In genomic region chr9:128034821-128035764, GRCh38 we compare ENCODE assay signal across 8 cellular contexts. TPM values are rescaled to one million over a fixed set of nuclear protein-coding genes. Genes with fewer than 3 reads are reported as not detected.
DNase-seq lines count a peak whose midpoint lies in the region; ATAC-seq, FAIRE-seq and TF ChIP-seq lines count a peak whose summit lies in the region.

No MANE protein-coding gene starts in this region.

- peaks cover 37% of the 10 kb centered on the region for H3K4me1 Mint-ChIP-seq in CD8-positive, alpha-beta T cell (ENCODE audit: low read depth)
- H3K4me1 Mint-ChIP-seq in T-helper 17 cell (peaks cover 13% of the 10 kb centered on the region), astrocyte (ENCODE audit: low read depth, unreplicated experiment) (no peaks in the 10 kb centered on the region)

- ATAC-seq in CD8-positive, alpha-beta T cell = peak; percentile 48
- peak; percentile 38 for ATAC-seq in GM21825 (IDR thresholded peaks at IDR 0.05; ENCODE audit: unreplicated experiment)
- ATAC-seq in T-helper 17 cell = peak; percentile 53
- ATAC-seq in left ventricle myocardium superior = peak; percentile 96
- ATAC-seq in GM19452 (IDR thresholded peaks at IDR 0.05; ENCODE audit: unreplicated experiment) = no peak

- H3K4me3 Mint-ChIP-seq in CD8-positive, alpha-beta T cell = no peak overlapping the region
- H3K4me3 Mint-ChIP-seq in T-helper 17 cell (peak overlapping the region; percentile 65), astrocyte (ENCODE audit: unreplicated experiment) (no peak overlapping the region)

- no peaks in the 10 kb centered on the region for H3K27me3 ChIP-seq in CD8-positive, alpha-beta T cell (ENCODE audit: insufficient read depth, low read length)
- H3K27me3 ChIP-seq in astrocyte (ENCODE audit: insufficient read depth, low read length) = no peaks in the 10 kb centered on the region

- no peak overlapping the region for H2AFZ ChIP-seq in astrocyte (ENCODE audit: low read depth, low read length)

- H3K9ac ChIP-seq in astrocyte (ENCODE audit: low read length) = no peak overlapping the region

- no peaks in the 10 kb centered on the region for H3K9me3 Mint-ChIP-seq in CD8-positive, alpha-beta T cell
- no peaks in the 10 kb centered on the region for H3K9me3 Mint-ChIP-seq in astrocyte (ENCODE audit: unreplicated experiment)

- H3K4me1 ChIP-seq in CD8-positive, alpha-beta T cell (ENCODE audit: insufficient read depth, low read length) = peaks cover 44% of the 10 kb centered on the region
- H3K4me1 ChIP-seq in astrocyte (ENCODE audit: insufficient read depth, low read length) = no peaks in the 10 kb centered on the region

- H3K27me3 Mint-ChIP-seq in CD8-positive, alpha-beta T cell (ENCODE audit: low read depth) = no peaks in the 10 kb centered on the region
- H3K27me3 Mint-ChIP-seq in T-helper 17 cell = no peaks in the 10 kb centered on the region
- H3K27me3 Mint-ChIP-seq in astrocyte (ENCODE audit: low read depth, unreplicated experiment) = no peaks in the 10 kb centered on the region

- no peaks in the 10 kb centered on the region for H3K9me3 ChIP-seq in CD8-positive, alpha-beta T cell (ENCODE audit: low read length)
- H3K9me3 ChIP-seq in T-helper 17 cell (ENCODE audit: control insufficient read depth, low read length, poor library complexity, severe bottlenecking) = no peaks in the 10 kb centered on the region
- no peaks in the 10 kb centered on the region for H3K9me3 ChIP-seq in astrocyte (ENCODE audit: insufficient read depth, low read depth, low read length)

- peak; percentile 86 for TF ChIP-seq CTCF in CD8-positive, alpha-beta T cell (IDR thresholded peaks at IDR 0.05)
- peak; percentile 70 for TF ChIP-seq CTCF in astrocyte (IDR thresholded peaks at IDR 0.05; ENCODE audit: insufficient read depth, low read depth, low read length)

- H3K79me2 ChIP-seq in astrocyte (ENCODE audit: insufficient read depth, low read length) = no peaks in the 10 kb centered on the region

- no peaks in the 10 kb centered on the region for H4K20me1 ChIP-seq in astrocyte (ENCODE audit: insufficient read depth, low read length)

- no peaks in the 10 kb centered on the region for H3K36me3 ChIP-seq in CD8-positive, alpha-beta T cell (ENCODE audit: insufficient read depth, low read length)
- no peaks in the 10 kb centered on the region for H3K36me3 ChIP-seq in astrocyte (ENCODE audit: insufficient read depth, low read length)

- DNase-seq in CD8-positive, alpha-beta T cell = peak; percentile 29 to 82 (median 63)
- DNase-seq in NCI-H1930 (lab: John Stamatoyannopoulos, UW) = peak; percentile 64 to 71
- DNase-seq in T-helper 17 cell = peak; percentile 35 to 49 (median 43)
- DNase-seq in astrocyte (ENCODE audit: low read depth) = peak; percentile 40
- DNase-seq in left ventricle myocardium superior = peak; percentile 68
- peak; percentile 81 for DNase-seq in renal cortical epithelial cell (ENCODE audit: low read depth)

- no peak overlapping the region for H3K4me3 ChIP-seq in CD8-positive, alpha-beta T cell (ENCODE audit: low read depth, low read length)
- H3K4me3 ChIP-seq in astrocyte (ENCODE audit: insufficient read depth, low read depth, low read length) = no peak overlapping the region

- POLR2A ChIA-PET in CD8-positive, alpha-beta T cell (lab: Charles Lee) = interaction anchor here (0.8 to 16.9 kb wide), 9 partner anchors 28 to 99 kb away, joined by 3 to 467 read pairs (median 7); partner anchors contain the start of genes DPM2, EEIG1 and NAIF1

- no peaks in the 10 kb centered on the region for H3K36me3 Mint-ChIP-seq in CD8-positive, alpha-beta T cell
- peaks cover 2% of the 10 kb centered on the region for H3K36me3 Mint-ChIP-seq in T-helper 17 cell (ENCODE audit: low read depth)
- H3K36me3 Mint-ChIP-seq in astrocyte (ENCODE audit: low read depth, unreplicated experiment) = no peaks in the 10 kb centered on the region

- no peak overlapping the region for H3K4me2 ChIP-seq in astrocyte (ENCODE audit: low read length)

- no peak for FAIRE-seq in astrocyte (lab: Jason Lieb, UNC)

- intact Hi-C loops in CD8-positive, alpha-beta T cell (cut with DNase I, micrococcal nuclease) = loop anchor here (1.0 to 5.0 kb wide), 9 partner anchors 9 to 250 kb away; no protein-coding TSS in a partner anchor
- intact Hi-C loops in left ventricle myocardium superior (cut with micrococcal nuclease) = loop anchor here (5.0 kb wide), 1 partner anchor 98 kb away; the partner anchor contains the start of gene DPM2

- H3K27ac ChIP-seq in CD8-positive, alpha-beta T cell (ENCODE audit: low read depth, low read length) = no peak overlapping the region
- no peak overlapping the region for H3K27ac ChIP-seq in astrocyte (ENCODE audit: low read depth, low read length)

- CTCF ChIA-PET in CD8-positive, alpha-beta T cell (lab: Charles Lee) = interaction anchor here (0.6 to 23.0 kb wide), 54 partner anchors 8 to 726 kb away, joined by 3 to 678 read pairs (median 5); partner anchors contain the start of genes EEIG1, NAIF1, PIP5KL1 and ST6GALNAC4

- peak overlapping the region; percentile 89 for H3K27ac Mint-ChIP-seq in CD8-positive, alpha-beta T cell
- H3K27ac Mint-ChIP-seq in T-helper 17 cell (peak overlapping the region; percentile 81), astrocyte (ENCODE audit: unreplicated experiment) (no peak overlapping the region)

RNA-seq across cellular contexts. Expression of gene NAIF1, which starts 32.0 kb away (rescaled TPM):
- total RNA-seq in CD8-positive, alpha-beta T cell = 10 to 100 TPM; 14.4 to 15.0 TPM
- total RNA-seq in T-helper 17 cell (10 to 100 TPM; 11.6 to 15.2 TPM), astrocyte (9.6 and 10.2 TPM in 2 replicates), left ventricle myocardium superior (4.7 TPM), renal cortical epithelial cell (7.6 and 13.5 TPM in 2 replicates)

RNA-seq across cellular contexts. Expression of gene SLC25A25, which starts 32.9 kb away (rescaled TPM):
- 10 to 100 TPM; 12.1 to 12.2 TPM for total RNA-seq in CD8-positive, alpha-beta T cell
- total RNA-seq in T-helper 17 cell (10 to 100 TPM; 16.3 to 20.4 TPM), astrocyte (9.8 and 14.4 TPM in 2 replicates), left ventricle myocardium superior (4.8 TPM), renal cortical epithelial cell (9.8 and 12.3 TPM in 2 replicates)

RNA-seq across cellular contexts. Expression of gene EEIG1, which starts 54.3 kb away (rescaled TPM):
- 100 to 1,000 TPM; 359 to 378 TPM for total RNA-seq in CD8-positive, alpha-beta T cell
- total RNA-seq in T-helper 17 cell (100 to 1,000 TPM; 254 to 268 TPM), astrocyte (26.0 and 26.4 TPM in 2 replicates), left ventricle myocardium superior (21.6 TPM), renal cortical epithelial cell (5.0 and 39.1 TPM in 2 replicates)
